ENCODE assay signal across 35 cellular contexts in genomic region chr13:22967669-22968068, GRCh38.
"Had no signal": no experiment of that assay in that cellular context is flagged by ENCODE, and none has a peak within 500 bp of the region (broad histone marks: within the 10 kb centered on the region; RNA-seq: fewer than 3 reads in every experiment).

No MANE protein-coding gene starts in this region.

- H3K4me1 Mint-ChIP-seq: activated B cell treated with CpG ODN at 0.5 μM for 24 hours; activated naive CD4-positive, alpha-beta T cell treated with anti-CD3 and anti-CD28 coated beads, Interleukin-2, amount 10 ng/mL, durations not matched to agents 7 days and 5 days; activated naive CD8-positive, alpha-beta T cell treated with anti-CD3 and anti-CD28 coated beads, Interleukin-2, amount 50 U/mL, for 24 hours had no signal

- H3K27ac Mint-ChIP-seq: activated B cell treated with CpG ODN at 0.5 μM for 24 hours; activated CD4-positive, alpha-beta memory T cell treated with anti-CD3 and anti-CD28 coated beads for 36 hours; activated naive CD4-positive, alpha-beta T cell treated with anti-CD3 and anti-CD28 coated beads, Interleukin-2, amount 10 ng/mL, durations not matched to agents 7 days and 5 days; activated naive CD8-positive, alpha-beta T cell; activated naive CD8-positive, alpha-beta T cell treated with anti-CD3 and anti-CD28 coated beads, Interleukin-2, amount 50 U/mL, for 24 hours had no signal

- H3K36me3 ChIP-seq: brain microvascular endothelial cell had no signal

- H3K27me3 ChIP-seq: brain microvascular endothelial cell had no signal

- H3K27ac ChIP-seq: brain microvascular endothelial cell, VCaP had no signal

- H3K9me3 Mint-ChIP-seq: activated B cell treated with CpG ODN at 0.5 μM for 24 hours; activated CD4-positive, alpha-beta memory T cell treated with anti-CD3 and anti-CD28 coated beads for 36 hours; activated naive CD4-positive, alpha-beta T cell treated with anti-CD3 and anti-CD28 coated beads, Interleukin-2, amount 10 ng/mL, durations not matched to agents 7 days and 5 days; activated naive CD8-positive, alpha-beta T cell treated with anti-CD3 and anti-CD28 coated beads, Interleukin-2, amount 50 U/mL, for 24 hours had no signal

- H3K4me3 Mint-ChIP-seq: activated B cell treated with CpG ODN at 0.5 μM for 24 hours; activated CD4-positive, alpha-beta memory T cell treated with anti-CD3 and anti-CD28 coated beads for 36 hours; activated naive CD4-positive, alpha-beta T cell treated with anti-CD3 and anti-CD28 coated beads, Interleukin-2, amount 10 ng/mL, durations not matched to agents 7 days and 5 days; activated naive CD8-positive, alpha-beta T cell; activated naive CD8-positive, alpha-beta T cell treated with anti-CD3 and anti-CD28 coated beads, Interleukin-2, amount 50 U/mL, for 24 hours had no signal

- H3K27me3 Mint-ChIP-seq: activated B cell treated with CpG ODN at 0.5 μM for 24 hours; activated CD4-positive, alpha-beta memory T cell treated with anti-CD3 and anti-CD28 coated beads for 36 hours; activated naive CD4-positive, alpha-beta T cell treated with anti-CD3 and anti-CD28 coated beads, Interleukin-2, amount 10 ng/mL, durations not matched to agents 7 days and 5 days; activated naive CD8-positive, alpha-beta T cell had no signal

- H3K36me3 Mint-ChIP-seq: activated CD4-positive, alpha-beta memory T cell treated with anti-CD3 and anti-CD28 coated beads for 36 hours; activated naive CD4-positive, alpha-beta T cell treated with anti-CD3 and anti-CD28 coated beads, Interleukin-2, amount 10 ng/mL, durations not matched to agents 7 days and 5 days; activated naive CD8-positive, alpha-beta T cell had no signal

- DNase-seq: activated B cell treated with CpG ODN at 0.5 μM for 24 hours; activated CD4-positive, alpha-beta memory T cell treated with anti-CD3 and anti-CD28 coated beads for 36 hours; activated CD4-positive, alpha-beta T cell treated with anti-CD3 and anti-CD28 coated beads for 4 hours; activated CD4-positive, alpha-beta T cell treated with anti-CD3 and anti-CD28 coated beads, Interleukin-2, amount 50 U/mL, for 1 hour; activated CD4-positive, CD25-positive, alpha-beta regulatory T cell treated with anti-CD3 and anti-CD28 coated beads, Interleukin-2, amount 50 U/mL, for 72 hours; activated CD8-positive, alpha-beta memory T cell treated with anti-CD3 and anti-CD28 coated beads, Interleukin-2, amount 50 U/mL, for 4 hours; activated effector memory CD4-positive, alpha-beta T cell treated with Interleukin-2 at 50 U/mL for 16 hours; activated naive CD4-positive, alpha-beta T cell treated with anti-CD3 and anti-CD28 coated beads, Interleukin-2, amount 10 ng/mL, durations not matched to agents 7 days and 5 days; activated naive CD8-positive, alpha-beta T cell treated with anti-CD3 and anti-CD28 coated beads, Interleukin-2, amount 50 U/mL, for 24 hours; activated T-cell treated with anti-CD3 and anti-CD28 coated beads for 4 hours; activated T-cell treated with anti-CD3 and anti-CD28 coated beads, Interleukin-2, amount 50 U/mL, for 48 hours; anterior cingulate cortex; brain microvascular endothelial cell; central memory CD4-positive, alpha-beta T cell; MM.1S; MV-4-11; NCI-H1092; NCI-H1436 treated with DMSO at 0.1 percent for 48 hours; NCI-H1694 treated with DMSO at 0.1 percent for 48 hours; NCI-H2029; NCI-H2107; NCI-H2171; NCI-H446 treated with DMSO at 0.1 percent for 48 hours; NCI-H524; NCI-H69; NCI-H82; NK-92 treated with Interleukin-12 subunit alpha and Interleukin-12 subunit beta, amount 100 ng/mL, for 24 hours; OCI-M1; Right ventricle myocardium superior; SW 1271; T-helper 1 cell; T-helper 2 cell; T-helper 9 cell had no signal

- ATAC-seq: activated naive CD8-positive, alpha-beta T cell treated with anti-CD3 and anti-CD28 coated beads, Interleukin-2, amount 50 U/mL, for 24 hours had no signal
